ENCODE assay signal across 2 cellular contexts in genomic region chr15:66654718-66655375, GRCh38.
TF ChIP-seq lines count a peak whose summit lies in the region.

No MANE protein-coding gene starts in this region.

TF ChIP-seq in liver, 16 proteins besides CTCF, POLR2A, EP300 and RAD21:
- no peak for TF ChIP-seq TAF1 (conservative IDR thresholded peaks at IDR 0.05)
- no peak for TF ChIP-seq NR2F2 (IDR thresholded peaks at IDR 0.05)
- TF ChIP-seq HNF4A (conservative IDR thresholded peaks at IDR 0.05): no peak
- no peak for TF ChIP-seq HNF4G (IDR thresholded peaks at IDR 0.05)
- TF ChIP-seq REST (IDR thresholded peaks at IDR 0.05): no peak
- no peak for TF ChIP-seq SP1 (IDR thresholded peaks at IDR 0.05)
- TF ChIP-seq FOXA2 (IDR thresholded peaks at IDR 0.05): no peak
- TF ChIP-seq FOXA1 (IDR thresholded peaks at IDR 0.05): no peak
- TF ChIP-seq, protein P1, sequence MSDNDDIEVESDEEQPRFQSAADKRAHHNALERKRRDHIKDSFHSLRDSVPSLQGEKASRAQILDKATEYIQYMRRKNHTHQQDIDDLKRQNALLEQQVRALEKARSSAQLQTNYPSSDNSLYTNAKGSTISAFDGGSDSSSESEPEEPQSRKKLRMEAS (IDR thresholded peaks at IDR 0.05): no peak
- no peak for TF ChIP-seq ATF3 (IDR thresholded peaks at IDR 0.05)
- no peak for TF ChIP-seq RXRA (IDR thresholded peaks at IDR 0.05)
- no peak for TF ChIP-seq EGR1 (IDR thresholded peaks at IDR 0.05; ENCODE audit: low read depth in 2 of 2)
- no peak for TF ChIP-seq JUND (IDR thresholded peaks at IDR 0.05)
- TF ChIP-seq YY1 (IDR thresholded peaks at IDR 0.05): no peak
- TF ChIP-seq GABPA (IDR thresholded peaks at IDR 0.05 in 1 of 2, conservative IDR thresholded peaks at IDR 0.05 in 1 of 2): no peak
- no peak for TF ChIP-seq ZBTB33 (IDR thresholded peaks at IDR 0.05)

TF ChIP-seq in HepG2, 621 proteins besides CTCF, POLR2A, EP300 and RAD21:
- no peak for TF ChIP-seq PAX8 (CRISPR knock-in tag; IDR thresholded peaks at IDR 0.05; ENCODE audit: borderline replicate concordance)
- no peak for TF ChIP-seq ZNF225 (CRISPR knock-in tag; IDR thresholded peaks at IDR 0.05)
- TF ChIP-seq FOSL1 (CRISPR knock-in tag; IDR thresholded peaks at IDR 0.05; ENCODE audit: borderline replicate concordance): no peak
- TF ChIP-seq HMG20A (CRISPR knock-in tag; IDR thresholded peaks at IDR 0.05; ENCODE audit: borderline replicate concordance): no peak
- TF ChIP-seq ADNP (CRISPR knock-in tag; IDR thresholded peaks at IDR 0.05): no peak
- TF ChIP-seq POLR2AphosphoS5 (IDR thresholded peaks at IDR 0.05; ENCODE audit: low read depth, low read length): no peak
- TF ChIP-seq PPARG (CRISPR knock-in tag; conservative IDR thresholded peaks at IDR 0.05): no peak
